ENCODE assay signal across 7 cellular contexts in genomic region chr19:37227996-37228395, GRCh38. TPM values are rescaled to one million over a fixed set of nuclear protein-coding genes. Genes with fewer than 3 reads are reported as not detected.
A peak's percentile ranks its signal among the peaks of the same experiment; 100 is the strongest.
DNase-seq lines count a peak whose midpoint lies in the region; ATAC-seq, FAIRE-seq and TF ChIP-seq lines count a peak whose summit lies in the region.

No MANE protein-coding gene starts in this region.

- peak in 1 of 2 experiments; percentile 51; a peak in 2 of 4 replicates for TF ChIP-seq RAD21 in K562 (CRISPR knock-in tag; conservative IDR thresholded peaks at IDR 0.05 in 1 of 2, IDR thresholded peaks at IDR 0.05 in 1 of 2)

- POLR2A ChIA-PET in K562 (lab: Yijun Ruan, JAX), result no interaction called here

- H3K9me3 ChIP-seq in DOHH2 (ENCODE audit: control insufficient read depth, insufficient read depth, low read length) (peaks cover 16% of the 10 kb centered on the region), K562 (replicated peaks; ENCODE audit: control insufficient read depth, insufficient read depth, low read depth, low read length) (peaks cover 6% of the 10 kb centered on the region), vagina (peaks cover 6% of the 10 kb centered on the region), stomach (peaks cover 12 to 95% (median 66%) of the 10 kb centered on the region in 4 donors)

- CTCF ChIA-PET in K562 (lab: Yijun Ruan, JAX; ENCODE audit: low intra/inter-chr PET ratio), result no interaction called here

- in situ Hi-C loops in K562 (cut with MboI), result no loop called here

- no peak; the same call in 2 of the 3 replicates for ATAC-seq in K562

- H3K27me3 ChIP-seq in DOHH2 (ENCODE audit: control insufficient read depth, low read length), result no peaks in the 10 kb centered on the region
- H3K27me3 ChIP-seq in K562 (ENCODE audit: control insufficient read depth in 2 of 2, insufficient read depth in 2 of 2, low read length in 2 of 2), result no peaks in the 10 kb centered on the region
- no peaks in the 10 kb centered on the region for H3K27me3 ChIP-seq in vagina
- no peaks in the 10 kb centered on the region for H3K27me3 ChIP-seq in stomach

- BruUV-seq in K562 (replicated peaks; lab: Mats Ljungman, UMichigan), result no TSS peak

- H3K9me2 ChIP-seq in DOHH2 (replicated peaks; ENCODE audit: control insufficient read depth, low read length), result no peaks in the 10 kb centered on the region

- H3K36me3 Mint-ChIP-seq in osteocyte (ENCODE audit: unreplicated experiment), result peaks cover 62% of the 10 kb centered on the region

- H3K4me3 ChIP-seq in DOHH2 (ENCODE audit: low read length) (no peak overlapping the region), K562 (no peak overlapping the region), vagina (no peak overlapping the region), stomach (no peak overlapping the region)

- TF ChIP-seq POLR2A in K562 (conservative IDR thresholded peaks at IDR 0.05), result no peak
- no peak for TF ChIP-seq POLR2A in vagina (IDR thresholded peaks at IDR 0.05)
- TF ChIP-seq POLR2A in stomach (IDR thresholded peaks at IDR 0.05), result no peak

- H3K79me2 ChIP-seq in DOHH2 (ENCODE audit: control insufficient read depth, low read length) (no peaks in the 10 kb centered on the region), K562 (ENCODE audit: control insufficient read depth, insufficient read depth, low read length) (no peaks in the 10 kb centered on the region)

- no peak overlapping the region for H3K27ac Mint-ChIP-seq in osteocyte (ENCODE audit: unreplicated experiment)

- H3K27ac ChIP-seq in DOHH2 (ENCODE audit: low read depth, low read length) (no peak overlapping the region), K562 (ENCODE audit: extremely low read depth, low read depth, low read length) (no peak overlapping the region), vagina (no peak overlapping the region), stomach (no peak overlapping the region)

- FAIRE-seq in K562 (lab: Jason Lieb, UNC), result no peak

- no peak overlapping the region for H2AFZ ChIP-seq in K562 (ENCODE audit: low read depth, low read length)

- H3K4me3 Mint-ChIP-seq in osteocyte (ENCODE audit: unreplicated experiment), result no peak overlapping the region

- H3F3A ChIP-seq in DOHH2 (ENCODE audit: control insufficient read depth, insufficient read depth), result no peaks in the 10 kb centered on the region

- intact Hi-C loops in K562 (cut with micrococcal nuclease) (no loop called here), vagina (cut with DNase I) (no loop called here), stomach (cut with DNase I; ENCODE audit: low total_unique reads) (no loop called here)

- H3K9me3 Mint-ChIP-seq in osteocyte (ENCODE audit: unreplicated experiment), result peaks cover 34% of the 10 kb centered on the region

- peaks cover 38% of the 10 kb centered on the region for H3K36me3 ChIP-seq in DOHH2 (ENCODE audit: control insufficient read depth, low read length)
- peaks cover 42% of the 10 kb centered on the region; the same call in 2 of the 3 replicates for H3K36me3 ChIP-seq in K562 (ENCODE audit: control insufficient read depth, insufficient read depth, low read length)
- H3K36me3 ChIP-seq in vagina, result peaks cover 5 to 93% of the 10 kb centered on the region in 2 donors
- peaks cover 78 to 94% (median 93%) of the 10 kb centered on the region in 4 donors for H3K36me3 ChIP-seq in stomach

- H4K20me1 ChIP-seq in DOHH2 (ENCODE audit: control insufficient read depth, insufficient read depth, low read depth, low read length), result no peaks in the 10 kb centered on the region
- no peaks in the 10 kb centered on the region for H4K20me1 ChIP-seq in K562 (replicated peaks; ENCODE audit: control insufficient read depth, insufficient read depth, low read length)

- H3K4me1 ChIP-seq in DOHH2 (ENCODE audit: control insufficient read depth, low read length) (no peaks in the 10 kb centered on the region), K562 (replicated peaks in 1 of 2; ENCODE audit: control insufficient read depth in 2 of 2, insufficient read depth in 2 of 2, low read length in 2 of 2) (no peaks in the 10 kb centered on the region), vagina (no peaks in the 10 kb centered on the region), stomach (no peaks in the 10 kb centered on the region)

- TF ChIP-seq EP300 in K562 (IDR thresholded peaks at IDR 0.05; ENCODE audit: low read length), result no peak
- TF ChIP-seq EP300 in stomach (IDR thresholded peaks at IDR 0.05), result no peak

- H3K9me1 ChIP-seq in K562 (ENCODE audit: control insufficient read depth, insufficient read depth, low read length), result no peaks in the 10 kb centered on the region

- H3K4me2 ChIP-seq in DOHH2 (ENCODE audit: low read length) (no peak overlapping the region), K562 (ENCODE audit: insufficient read depth, low read length) (no peak overlapping the region)

- DNase-seq in KG1 (lab: John Stamatoyannopoulos, UW) (peak; percentile 3), K562 (ENCODE audit: extremely low read depth in 1 of 4, low spot score in 3 of 4) (peak in 1 of 4 experiments; percentile 44), osteocyte (ENCODE audit: extremely low spot score, unreplicated experiment) (no peak), vagina (ENCODE audit: extremely low spot score in 2 of 2) (no peak), stomach (no peak), AG08395 (ENCODE audit: low spot score) (no peak)

- H3K27me3 Mint-ChIP-seq in osteocyte (ENCODE audit: unreplicated experiment), result no peaks in the 10 kb centered on the region

- TF ChIP-seq CTCF in DOHH2 (IDR thresholded peaks at IDR 0.05; ENCODE audit: low read depth, low read length, poor library complexity, severe bottlenecking) (peak; percentile 66), K562 (IDR thresholded peaks at IDR 0.05 in 2 of 3, conservative IDR thresholded peaks at IDR 0.05 in 1 of 3; ENCODE audit: insufficient read depth in 2 of 3, low read depth in 1 of 3, low read length in 3 of 3) (peak; percentile 58 to 67 (median 59)), osteocyte (IDR thresholded peaks at IDR 0.05) (peak; percentile 41), vagina (IDR thresholded peaks at IDR 0.05) (peak in 1 of 3 experiments; percentile 5), stomach (IDR thresholded peaks at IDR 0.05) (peak in 3 of 7 experiments; percentile 12 to 37 (median 23))

- 91% methylated on average over 10 of the region's 12 CpGs for WGBS in K562 (ENCODE audit: insufficient coverage, low coverage, missing lambda C conversion rate)
- WGBS in stomach, 5 donors, result 55 to 67% (median 66%) methylated on average over 12 of the region's 12 CpGs

- no peak overlapping the region for H3K9ac ChIP-seq in K562 (ENCODE audit: insufficient read depth in 1 of 2, low read depth in 2 of 2, low read length in 2 of 2)

- no peaks in the 10 kb centered on the region for H3K4me1 Mint-ChIP-seq in osteocyte (ENCODE audit: unreplicated experiment)

RNA-seq across cellular contexts. Expression of gene ZNF383, which starts 10.0 kb away (rescaled TPM):
- total RNA-seq in K562 (2011; cell fraction: chromatin; rRNA removed; ENCODE audit: low replicate concordance), result 19.4 and 25.6 TPM in 2 replicates
- total RNA-seq in K562 (2011; cell fraction: nucleolus; rRNA removed), result 20.1 and 22.2 TPM in 2 replicates
- 23.5 and 35.2 TPM in 2 replicates for total RNA-seq in K562 (2011; cell fraction: nucleoplasm; rRNA removed)
- total RNA-seq in K562 (2014; rRNA removed) (3.5 and 4.9 TPM in 2 replicates), K562 (2014; rRNA removed; fragmentation: Illumina TruSeq; extraction: Trizol) (7.1 and 8.2 TPM in 2 replicates), K562 (2015; rRNA removed; fragmentation: Illumina TruSeq; extraction: Trizol) (4.3 and 5.6 TPM in 2 replicates), K562 (2021) (5.0 and 5.3 TPM in 2 replicates), osteocyte (8.2 and 12.3 TPM in 2 replicates), vagina (6.4 TPM), stomach (10 to 100 TPM in 4 of 5 donors, 1 to 10 TPM in 1; 2.3 to 53.0 (median 12.8) TPM)
- polyA plus RNA-seq in K562 (2011; rRNA removed) (5.6 and 6.1 TPM in 2 replicates), K562 (2014; fragmentation: Illumina TruSeq; extraction: Trizol) (4.2 and 4.6 TPM in 2 replicates), K562 (2014; fragmentation: Nextera tagmentation; extraction: Ambion mirVana) (1 to 10 TPM; 2.0 to 5.0 TPM), K562 (2014; rRNA removed) (4.4 and 6.2 TPM in 2 replicates), stomach (1 to 10 TPM; 2.7 to 4.6 (median 4.1) TPM)
- polyA plus RNA-seq in K562 (2011; cell fraction: cytosol; rRNA removed), result 1.4 and 2.6 TPM in 2 replicates
- 4.9 and 6.3 TPM in 2 replicates for polyA plus RNA-seq in K562 (2011; cell fraction: nucleus; rRNA removed)
- polyA plus RNA-seq in K562 (2012), result 3.1 and 3.6 TPM in 2 replicates
- polyA minus RNA-seq in K562 (2011; rRNA and poly(A)+ RNA removed), result 6.8 and 7.2 TPM in 2 replicates
- polyA minus RNA-seq in K562 (2011; cell fraction: cytosol; rRNA and poly(A)+ RNA removed), result 4.7 and 7.8 TPM in 2 replicates
- 5.9 and 11.8 TPM in 2 replicates for polyA minus RNA-seq in K562 (2011; cell fraction: nucleus; rRNA and poly(A)+ RNA removed)

RNA-seq across cellular contexts. Expression of gene ZNF585B, which starts 17.7 kb away (rescaled TPM):
- total RNA-seq in K562 (2011; cell fraction: chromatin; rRNA removed; ENCODE audit: low replicate concordance), result 6.5 and 11.2 TPM in 2 replicates
- 7.8 and 13.9 TPM in 2 replicates for total RNA-seq in K562 (2011; cell fraction: nucleolus; rRNA removed)
- total RNA-seq in K562 (2011; cell fraction: nucleoplasm; rRNA removed), result 14.1 and 16.5 TPM in 2 replicates
- 3.7 and 5.8 TPM in 2 replicates for total RNA-seq in K562 (2014; rRNA removed)
- total RNA-seq in K562 (2014; rRNA removed; fragmentation: Illumina TruSeq; extraction: Trizol), result 4.6 and 5.1 TPM in 2 replicates
- total RNA-seq in K562 (2015; rRNA removed; fragmentation: Illumina TruSeq; extraction: Trizol), result 5.1 and 5.3 TPM in 2 replicates
- total RNA-seq in K562 (2021), result 5.0 and 6.0 TPM in 2 replicates
- polyA plus RNA-seq in K562 (2011; rRNA removed), result 4.2 and 6.5 TPM in 2 replicates
- 2.9 and 3.6 TPM in 2 replicates for polyA plus RNA-seq in K562 (2011; cell fraction: cytosol; rRNA removed)
- polyA plus RNA-seq in K562 (2011; cell fraction: nucleus; rRNA removed), result 7.1 and 8.0 TPM in 2 replicates
- 2.4 and 3.6 TPM in 2 replicates for polyA plus RNA-seq in K562 (2012)
- polyA plus RNA-seq in K562 (2014; fragmentation: Illumina TruSeq; extraction: Trizol), result 3.3 and 4.8 TPM in 2 replicates
- polyA plus RNA-seq in K562 (2014; fragmentation: Nextera tagmentation; extraction: Ambion mirVana), result 10 to 100 TPM in 1 of 2 experiments, 1 to 10 TPM in 1; 7.9 to 11.0 TPM
- 6.4 and 8.6 TPM in 2 replicates for polyA plus RNA-seq in K562 (2014; rRNA removed)
- polyA minus RNA-seq in K562 (2011; rRNA and poly(A)+ RNA removed), result 4.0 and 6.8 TPM in 2 replicates
- polyA minus RNA-seq in K562 (2011; cell fraction: cytosol; rRNA and poly(A)+ RNA removed), result 1.3 and 3.0 TPM in 2 replicates
- 3.6 and 6.7 TPM in 2 replicates for polyA minus RNA-seq in K562 (2011; cell fraction: nucleus; rRNA and poly(A)+ RNA removed)
- 18.6 and 19.4 TPM in 2 replicates for total RNA-seq in osteocyte
- 8.8 TPM for total RNA-seq in vagina
- total RNA-seq in stomach, result 100 to 1,000 TPM in 1 of 5 donors, 10 to 100 TPM in 1, 1 to 10 TPM in 3; 7.8 to 132 (median 9.6) TPM
- 1 to 10 TPM; 2.4 to 5.6 (median 4.5) TPM for polyA plus RNA-seq in stomach

RNA-seq across cellular contexts. Expression of gene ZNF585A, which starts 55.5 kb away (rescaled TPM):
- 1.3 and 3.3 TPM in 2 replicates for total RNA-seq in K562 (2011; cell fraction: chromatin; rRNA removed; ENCODE audit: low replicate concordance)
- total RNA-seq in K562 (2011; cell fraction: nucleolus; rRNA removed), result 0.67 and 1.4 TPM in 2 replicates
- 1.8 and 2.7 TPM in 2 replicates for total RNA-seq in K562 (2011; cell fraction: nucleoplasm; rRNA removed)
- 3.0 and 5.6 TPM in 2 replicates for total RNA-seq in K562 (2014; rRNA removed)
- 10.0 and 12.0 TPM in 2 replicates for total RNA-seq in K562 (2014; rRNA removed; fragmentation: Illumina TruSeq; extraction: Trizol)
- 5.6 and 6.3 TPM in 2 replicates for total RNA-seq in K562 (2015; rRNA removed; fragmentation: Illumina TruSeq; extraction: Trizol)
- 4.9 and 6.1 TPM in 2 replicates for total RNA-seq in K562 (2021)
- 6.2 and 6.4 TPM in 2 replicates for polyA plus RNA-seq in K562 (2011; rRNA removed)
- 2.2 and 5.2 TPM in 2 replicates for polyA plus RNA-seq in K562 (2011; cell fraction: cytosol; rRNA removed)
- 2.2 and 4.0 TPM in 2 replicates for polyA plus RNA-seq in K562 (2011; cell fraction: nucleus; rRNA removed)
- polyA plus RNA-seq in K562 (2012), result 8.8 and 14.6 TPM in 2 replicates
- polyA plus RNA-seq in K562 (2014; fragmentation: Illumina TruSeq; extraction: Trizol), result 7.1 and 8.5 TPM in 2 replicates
- 10 to 100 TPM; 29.6 to 31.0 TPM for polyA plus RNA-seq in K562 (2014; fragmentation: Nextera tagmentation; extraction: Ambion mirVana)
- polyA plus RNA-seq in K562 (2014; rRNA removed), result 8.5 and 9.1 TPM in 2 replicates
- 0.84 and 2.7 TPM in 2 replicates for polyA minus RNA-seq in K562 (2011; rRNA and poly(A)+ RNA removed)
- 0.19 and 0.46 TPM in 2 replicates for polyA minus RNA-seq in K562 (2011; cell fraction: cytosol; rRNA and poly(A)+ RNA removed)
- 0.54 and 2.1 TPM in 2 replicates for polyA minus RNA-seq in K562 (2011; cell fraction: nucleus; rRNA and poly(A)+ RNA removed)
- total RNA-seq in osteocyte, result 10.8 and 13.2 TPM in 2 replicates
- total RNA-seq in vagina, result 3.4 TPM
- 10 to 100 TPM in 2 of 5 donors, 1 to 10 TPM in 2, under 1 TPM in 1; under 0.01 to 37.9 (median 2.9) TPM for total RNA-seq in stomach
- polyA plus RNA-seq in stomach, result 10 to 100 TPM; 10.5 to 34.9 (median 19.2) TPM
